ENCODE assay signal across 1 cellular context in genomic region chr3:126537116-126537729, GRCh38.
TF ChIP-seq lines count a peak whose summit lies in the region.

No MANE protein-coding gene starts in this region.

TF ChIP-seq in K562, 482 proteins besides CTCF, POLR2A, EP300 and RAD21:
- TF ChIP-seq, protein P1, sequence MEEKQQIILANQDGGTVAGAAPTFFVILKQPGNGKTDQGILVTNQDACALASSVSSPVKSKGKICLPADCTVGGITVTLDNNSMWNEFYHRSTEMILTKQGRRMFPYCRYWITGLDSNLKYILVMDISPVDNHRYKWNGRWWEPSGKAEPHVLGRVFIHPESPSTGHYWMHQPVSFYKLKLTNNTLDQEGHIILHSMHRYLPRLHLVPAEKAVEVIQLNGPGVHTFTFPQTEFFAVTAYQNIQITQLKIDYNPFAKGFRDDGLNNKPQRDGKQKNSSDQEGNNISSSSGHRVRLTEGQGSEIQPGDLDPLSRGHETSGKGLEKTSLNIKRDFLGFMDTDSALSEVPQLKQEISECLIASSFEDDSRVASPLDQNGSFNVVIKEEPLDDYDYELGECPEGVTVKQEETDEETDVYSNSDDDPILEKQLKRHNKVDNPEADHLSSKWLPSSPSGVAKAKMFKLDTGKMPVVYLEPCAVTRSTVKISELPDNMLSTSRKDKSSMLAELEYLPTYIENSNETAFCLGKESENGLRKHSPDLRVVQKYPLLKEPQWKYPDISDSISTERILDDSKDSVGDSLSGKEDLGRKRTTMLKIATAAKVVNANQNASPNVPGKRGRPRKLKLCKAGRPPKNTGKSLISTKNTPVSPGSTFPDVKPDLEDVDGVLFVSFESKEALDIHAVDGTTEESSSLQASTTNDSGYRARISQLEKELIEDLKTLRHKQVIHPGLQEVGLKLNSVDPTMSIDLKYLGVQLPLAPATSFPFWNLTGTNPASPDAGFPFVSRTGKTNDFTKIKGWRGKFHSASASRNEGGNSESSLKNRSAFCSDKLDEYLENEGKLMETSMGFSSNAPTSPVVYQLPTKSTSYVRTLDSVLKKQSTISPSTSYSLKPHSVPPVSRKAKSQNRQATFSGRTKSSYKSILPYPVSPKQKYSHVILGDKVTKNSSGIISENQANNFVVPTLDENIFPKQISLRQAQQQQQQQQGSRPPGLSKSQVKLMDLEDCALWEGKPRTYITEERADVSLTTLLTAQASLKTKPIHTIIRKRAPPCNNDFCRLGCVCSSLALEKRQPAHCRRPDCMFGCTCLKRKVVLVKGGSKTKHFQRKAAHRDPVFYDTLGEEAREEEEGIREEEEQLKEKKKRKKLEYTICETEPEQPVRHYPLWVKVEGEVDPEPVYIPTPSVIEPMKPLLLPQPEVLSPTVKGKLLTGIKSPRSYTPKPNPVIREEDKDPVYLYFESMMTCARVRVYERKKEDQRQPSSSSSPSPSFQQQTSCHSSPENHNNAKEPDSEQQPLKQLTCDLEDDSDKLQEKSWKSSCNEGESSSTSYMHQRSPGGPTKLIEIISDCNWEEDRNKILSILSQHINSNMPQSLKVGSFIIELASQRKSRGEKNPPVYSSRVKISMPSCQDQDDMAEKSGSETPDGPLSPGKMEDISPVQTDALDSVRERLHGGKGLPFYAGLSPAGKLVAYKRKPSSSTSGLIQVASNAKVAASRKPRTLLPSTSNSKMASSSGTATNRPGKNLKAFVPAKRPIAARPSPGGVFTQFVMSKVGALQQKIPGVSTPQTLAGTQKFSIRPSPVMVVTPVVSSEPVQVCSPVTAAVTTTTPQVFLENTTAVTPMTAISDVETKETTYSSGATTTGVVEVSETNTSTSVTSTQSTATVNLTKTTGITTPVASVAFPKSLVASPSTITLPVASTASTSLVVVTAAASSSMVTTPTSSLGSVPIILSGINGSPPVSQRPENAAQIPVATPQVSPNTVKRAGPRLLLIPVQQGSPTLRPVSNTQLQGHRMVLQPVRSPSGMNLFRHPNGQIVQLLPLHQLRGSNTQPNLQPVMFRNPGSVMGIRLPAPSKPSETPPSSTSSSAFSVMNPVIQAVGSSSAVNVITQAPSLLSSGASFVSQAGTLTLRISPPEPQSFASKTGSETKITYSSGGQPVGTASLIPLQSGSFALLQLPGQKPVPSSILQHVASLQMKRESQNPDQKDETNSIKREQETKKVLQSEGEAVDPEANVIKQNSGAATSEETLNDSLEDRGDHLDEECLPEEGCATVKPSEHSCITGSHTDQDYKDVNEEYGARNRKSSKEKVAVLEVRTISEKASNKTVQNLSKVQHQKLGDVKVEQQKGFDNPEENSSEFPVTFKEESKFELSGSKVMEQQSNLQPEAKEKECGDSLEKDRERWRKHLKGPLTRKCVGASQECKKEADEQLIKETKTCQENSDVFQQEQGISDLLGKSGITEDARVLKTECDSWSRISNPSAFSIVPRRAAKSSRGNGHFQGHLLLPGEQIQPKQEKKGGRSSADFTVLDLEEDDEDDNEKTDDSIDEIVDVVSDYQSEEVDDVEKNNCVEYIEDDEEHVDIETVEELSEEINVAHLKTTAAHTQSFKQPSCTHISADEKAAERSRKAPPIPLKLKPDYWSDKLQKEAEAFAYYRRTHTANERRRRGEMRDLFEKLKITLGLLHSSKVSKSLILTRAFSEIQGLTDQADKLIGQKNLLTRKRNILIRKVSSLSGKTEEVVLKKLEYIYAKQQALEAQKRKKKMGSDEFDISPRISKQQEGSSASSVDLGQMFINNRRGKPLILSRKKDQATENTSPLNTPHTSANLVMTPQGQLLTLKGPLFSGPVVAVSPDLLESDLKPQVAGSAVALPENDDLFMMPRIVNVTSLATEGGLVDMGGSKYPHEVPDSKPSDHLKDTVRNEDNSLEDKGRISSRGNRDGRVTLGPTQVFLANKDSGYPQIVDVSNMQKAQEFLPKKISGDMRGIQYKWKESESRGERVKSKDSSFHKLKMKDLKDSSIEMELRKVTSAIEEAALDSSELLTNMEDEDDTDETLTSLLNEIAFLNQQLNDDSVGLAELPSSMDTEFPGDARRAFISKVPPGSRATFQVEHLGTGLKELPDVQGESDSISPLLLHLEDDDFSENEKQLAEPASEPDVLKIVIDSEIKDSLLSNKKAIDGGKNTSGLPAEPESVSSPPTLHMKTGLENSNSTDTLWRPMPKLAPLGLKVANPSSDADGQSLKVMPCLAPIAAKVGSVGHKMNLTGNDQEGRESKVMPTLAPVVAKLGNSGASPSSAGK (IDR thresholded peaks at IDR 0.05): peak; percentile 16; the same call in 1 of the 2 replicates
- TF ChIP-seq, protein P2, sequence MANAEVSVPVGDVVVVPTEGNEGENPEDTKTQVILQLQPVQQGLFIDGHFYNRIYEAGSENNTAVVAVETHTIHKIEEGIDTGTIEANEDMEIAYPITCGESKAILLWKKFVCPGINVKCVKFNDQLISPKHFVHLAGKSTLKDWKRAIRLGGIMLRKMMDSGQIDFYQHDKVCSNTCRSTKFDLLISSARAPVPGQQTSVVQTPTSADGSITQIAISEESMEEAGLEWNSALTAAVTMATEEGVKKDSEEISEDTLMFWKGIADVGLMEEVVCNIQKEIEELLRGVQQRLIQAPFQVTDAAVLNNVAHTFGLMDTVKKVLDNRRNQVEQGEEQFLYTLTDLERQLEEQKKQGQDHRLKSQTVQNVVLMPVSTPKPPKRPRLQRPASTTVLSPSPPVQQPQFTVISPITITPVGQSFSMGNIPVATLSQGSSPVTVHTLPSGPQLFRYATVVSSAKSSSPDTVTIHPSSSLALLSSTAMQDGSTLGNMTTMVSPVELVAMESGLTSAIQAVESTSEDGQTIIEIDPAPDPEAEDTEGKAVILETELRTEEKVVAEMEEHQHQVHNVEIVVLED (CRISPR knock-in tag; IDR thresholded peaks at IDR 0.05): no peak
- TF ChIP-seq, protein P3, sequence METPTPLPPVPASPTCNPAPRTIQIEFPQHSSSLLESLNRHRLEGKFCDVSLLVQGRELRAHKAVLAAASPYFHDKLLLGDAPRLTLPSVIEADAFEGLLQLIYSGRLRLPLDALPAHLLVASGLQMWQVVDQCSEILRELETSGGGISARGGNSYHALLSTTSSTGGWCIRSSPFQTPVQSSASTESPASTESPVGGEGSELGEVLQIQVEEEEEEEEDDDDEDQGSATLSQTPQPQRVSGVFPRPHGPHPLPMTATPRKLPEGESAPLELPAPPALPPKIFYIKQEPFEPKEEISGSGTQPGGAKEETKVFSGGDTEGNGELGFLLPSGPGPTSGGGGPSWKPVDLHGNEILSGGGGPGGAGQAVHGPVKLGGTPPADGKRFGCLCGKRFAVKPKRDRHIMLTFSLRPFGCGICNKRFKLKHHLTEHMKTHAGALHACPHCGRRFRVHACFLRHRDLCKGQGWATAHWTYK (CRISPR knock-in tag; IDR thresholded peaks at IDR 0.05): no peak
- no peak for TF ChIP-seq PTRF (tag; IDR thresholded peaks at IDR 0.05)
- TF ChIP-seq ZBTB34 (CRISPR knock-in tag; IDR thresholded peaks at IDR 0.05): no peak
TF ChIP-seq in K562: peak in this region for 1.
